29 cellular contexts compared by ENCODE assay signal in genomic region chr20:59724457-59725366, GRCh38.
DNase-seq lines count a peak whose midpoint lies in the region; ATAC-seq and TF ChIP-seq lines count a peak whose summit lies in the region.
"Had no signal": no experiment of that assay in that cellular context is flagged by ENCODE, and none has a peak within 500 bp of the region (broad histone marks: within the 10 kb centered on the region; RNA-seq: fewer than 3 reads in every experiment).

No MANE protein-coding gene starts in this region.

- no peak overlapping the region for H3K4me3 Mint-ChIP-seq in stimulated activated memory B cell treated with anti-CD40 and anti-IgM and Interleukin-4, amounts not matched to agents 10 μg/mL and 1 μg/mL and 100 μg/mL, for 72 hours
- H3K4me3 Mint-ChIP-seq: activated naive CD8-positive, alpha-beta T cell treated with anti-CD3 and anti-CD28 coated beads, Interleukin-2, amount 50 U/mL, for 24 hours; nephron progenitor cell; T-helper 1 cell treated with Interleukin-12 subunit alpha and Interleukin-12 subunit beta and Interleukin-4 antibody, amounts not matched to agents 30 μg/mL and 1 μg/mL, for 36 hours had no signal

- H3K36me3 Mint-ChIP-seq in stimulated activated memory B cell treated with anti-CD40 and anti-IgM and Interleukin-4, amounts not matched to agents 10 μg/mL and 1 μg/mL and 100 μg/mL, for 72 hours, result no peaks in the 10 kb centered on the region

- DNase-seq in NCI-H1417 (lab: John Stamatoyannopoulos, UW), result peak; percentile 13 to 42 (median 23)
- DNase-seq in NCI-H1417 treated with DMSO at 0.1 percent for 48 hours (lab: John Stamatoyannopoulos, UW), result no peak
- peak; percentile 19 for DNase-seq in LNCaP clone FGC (ENCODE audit: low read depth)
- peak; percentile 50 for DNase-seq in coronary artery (ENCODE audit: low spot score)
- DNase-seq in cerebellar cortex (ENCODE audit: low spot score), result no peak
- DNase-seq in stimulated activated CD4-positive, alpha-beta T cell treated with anti-CD3 and anti-CD28 coated beads, Interleukin-4, amount 100 ng/mL, for 4 hours, result no peak
- DNase-seq in UCSD-AML1 (lab: John Stamatoyannopoulos, UW; ENCODE audit: unreplicated experiment), result no peak
- DNase-seq: activated CD4-positive, alpha-beta T cell treated with anti-CD3 and anti-CD28 coated beads, Interleukin-2, amount 50 U/mL, for 4 hours; activated CD8-positive, alpha-beta memory T cell treated with anti-CD3 and anti-CD28 coated beads, Interleukin-2, amount 50 U/mL, for 4 hours; activated naive CD4-positive, alpha-beta T cell; activated naive CD8-positive, alpha-beta T cell treated with anti-CD3 and anti-CD28 coated beads, Interleukin-2, amount 50 U/mL, for 24 hours; Calu3; central memory CD4-positive, alpha-beta T cell; dermis blood vessel endothelial cell; DND-41; gastrocnemius medialis; NCI-H1694 treated with DMSO at 0.1 percent for 48 hours; nephron progenitor cell; PC-3; small intestine; thyroid gland had no signal

- peak; percentile 28 for ATAC-seq in stimulated activated memory B cell treated with anti-CD40 and anti-IgM and Interleukin-4, amounts not matched to agents 10 μg/mL and 1 μg/mL and 100 μg/mL, for 72 hours
- ATAC-seq: activated CD4-positive, CD25-positive, alpha-beta regulatory T cell treated with anti-CD3 and anti-CD28 coated beads, Interleukin-2, amount 50 U/mL, for 24 hours; gastrocnemius medialis; HCT116; PC-3 had no signal

- H3K27ac Mint-ChIP-seq in stimulated activated memory B cell treated with anti-CD40 and anti-IgM and Interleukin-4, amounts not matched to agents 10 μg/mL and 1 μg/mL and 100 μg/mL, for 72 hours, result no peak overlapping the region
- H3K27ac Mint-ChIP-seq: activated naive CD8-positive, alpha-beta T cell treated with anti-CD3 and anti-CD28 coated beads, Interleukin-2, amount 50 U/mL, for 24 hours; nephron progenitor cell; T-helper 1 cell treated with Interleukin-12 subunit alpha and Interleukin-12 subunit beta and Interleukin-4 antibody, amounts not matched to agents 30 μg/mL and 1 μg/mL, for 36 hours had no signal

- peaks cover 9% of the 10 kb centered on the region for H3K4me1 Mint-ChIP-seq in stimulated activated memory B cell treated with anti-CD40 and anti-IgM and Interleukin-4, amounts not matched to agents 10 μg/mL and 1 μg/mL and 100 μg/mL, for 72 hours
- H3K4me1 Mint-ChIP-seq: activated naive CD8-positive, alpha-beta T cell treated with anti-CD3 and anti-CD28 coated beads, Interleukin-2, amount 50 U/mL, for 24 hours; nephron progenitor cell had no signal

- peaks cover 7% of the 10 kb centered on the region for H3K27me3 Mint-ChIP-seq in stimulated activated memory B cell treated with anti-CD40 and anti-IgM and Interleukin-4, amounts not matched to agents 10 μg/mL and 1 μg/mL and 100 μg/mL, for 72 hours
- H3K27me3 Mint-ChIP-seq: activated naive CD8-positive, alpha-beta T cell treated with anti-CD3 and anti-CD28 coated beads, Interleukin-2, amount 50 U/mL, for 24 hours had no signal

- H3K9me3 Mint-ChIP-seq in stimulated activated memory B cell treated with anti-CD40 and anti-IgM and Interleukin-4, amounts not matched to agents 10 μg/mL and 1 μg/mL and 100 μg/mL, for 72 hours, result no peaks in the 10 kb centered on the region
- H3K9me3 Mint-ChIP-seq: activated naive CD8-positive, alpha-beta T cell treated with anti-CD3 and anti-CD28 coated beads, Interleukin-2, amount 50 U/mL, for 24 hours; T-helper 1 cell treated with Interleukin-12 subunit alpha and Interleukin-12 subunit beta and Interleukin-4 antibody, amounts not matched to agents 30 μg/mL and 1 μg/mL, for 36 hours had no signal

- H3K4me3 ChIP-seq in LNCaP clone FGC (ENCODE audit: low read depth, low read length), result no peak overlapping the region
- no peak overlapping the region for H3K4me3 ChIP-seq in coronary artery
- H3K4me3 ChIP-seq: esophagus muscularis mucosa, gastrocnemius medialis, SK-N-MC, thyroid gland had no signal

- no peak overlapping the region for H3K27ac ChIP-seq in coronary artery
- H3K27ac ChIP-seq: 22Rv1, esophagus muscularis mucosa, gastrocnemius medialis, parathyroid adenoma, SK-N-MC, thyroid gland had no signal

- no peak for TF ChIP-seq CTCF in LNCaP clone FGC (IDR thresholded peaks at IDR 0.05; ENCODE audit: control insufficient read depth, extremely low read depth, insufficient read depth)
- no peak for TF ChIP-seq CTCF in coronary artery (IDR thresholded peaks at IDR 0.05)

Comparison
In these comparisons a context has a peak if more than half of its experiments do, and no peak if none do; other contexts are left out.
1. DNase-seq: peak in NCI-H1417 (3 of 3), LNCaP clone FGC (single experiment) and coronary artery (single experiment); none in NCI-H1417 treated with DMSO at 0.1 percent for 48 hours (single experiment), cerebellar cortex (single experiment), stimulated activated CD4-positive, alpha-beta T cell treated with anti-CD3 and anti-CD28 coated beads, Interleukin-4, amount 100 ng/mL, for 4 hours (0 of 2) and UCSD-AML1 (single experiment).